In the genomic region with DNA sequence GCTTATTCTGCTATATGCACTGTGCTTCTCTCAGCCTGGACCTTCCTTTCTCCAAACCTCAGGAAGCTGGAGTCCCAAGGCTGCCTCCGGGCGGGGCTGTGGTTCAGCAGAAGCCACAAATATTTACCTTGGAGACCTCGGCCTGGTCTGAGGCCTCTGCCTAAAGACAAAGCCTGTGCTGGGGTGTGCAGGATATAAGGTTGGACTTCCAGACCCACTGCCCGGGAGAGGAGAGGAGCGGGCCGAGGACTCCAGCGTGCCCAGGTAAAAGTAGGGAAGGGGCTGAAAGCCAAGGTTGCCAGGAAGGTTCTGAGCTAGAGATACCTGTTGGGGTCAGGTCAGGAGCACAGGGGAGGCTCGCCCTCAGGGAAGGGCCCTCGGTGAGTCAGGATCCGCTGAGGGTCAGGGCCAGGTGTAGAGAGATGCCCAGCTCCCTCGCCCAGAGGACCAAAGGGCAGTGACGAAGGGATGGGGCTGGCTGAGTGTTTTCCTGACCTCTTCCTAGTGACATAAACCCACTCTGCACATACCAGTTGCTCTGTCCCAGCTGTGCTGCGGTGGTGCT, we compare ENCODE assay signal across 18 cellular contexts. TPM values are rescaled to one million over a fixed set of nuclear protein-coding genes. Genes with fewer than 3 reads are reported as not detected.
DNase-seq lines count a peak whose midpoint lies in the region; TF ChIP-seq lines count a peak whose summit lies in the region.
"Had no signal": no experiment of that assay in that cellular context is flagged by ENCODE, and none has a peak within 500 bp of the region (broad histone marks: within the 10 kb centered on the region; RNA-seq: fewer than 3 reads in every experiment).

A gene with protein sequence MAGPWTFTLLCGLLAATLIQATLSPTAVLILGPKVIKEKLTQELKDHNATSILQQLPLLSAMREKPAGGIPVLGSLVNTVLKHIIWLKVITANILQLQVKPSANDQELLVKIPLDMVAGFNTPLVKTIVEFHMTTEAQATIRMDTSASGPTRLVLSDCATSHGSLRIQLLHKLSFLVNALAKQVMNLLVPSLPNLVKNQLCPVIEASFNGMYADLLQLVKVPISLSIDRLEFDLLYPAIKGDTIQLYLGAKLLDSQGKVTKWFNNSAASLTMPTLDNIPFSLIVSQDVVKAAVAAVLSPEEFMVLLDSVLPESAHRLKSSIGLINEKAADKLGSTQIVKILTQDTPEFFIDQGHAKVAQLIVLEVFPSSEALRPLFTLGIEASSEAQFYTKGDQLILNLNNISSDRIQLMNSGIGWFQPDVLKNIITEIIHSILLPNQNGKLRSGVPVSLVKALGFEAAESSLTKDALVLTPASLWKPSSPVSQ (plus strand): TSS at position 224 of the 565 bp plus-strand sequence. CDS start 2,860 bp downstream, outside the sequence.

- no peaks in the 10 kb centered on the region for H3K36me3 ChIP-seq in trophoblast cell (ENCODE audit: control insufficient read depth in 1 of 2, insufficient read depth in 2 of 2, low read length in 2 of 2)

- no peak within 1 kb of the TSS for H3K23ac ChIP-seq in trophoblast cell (ENCODE audit: low read length)

- no CpG with 5 or more reads among the region's 13 CpGs for WGBS in trophoblast cell (ENCODE audit: extremely low coverage, insufficient coverage, insufficient read length)

- peaks cover 39% of the 10 kb centered on the region for H3K27me3 Mint-ChIP-seq in Calu3 (ENCODE audit: unreplicated experiment)

- no peak within 1 kb of the TSS for H3K9ac ChIP-seq in trophoblast cell (ENCODE audit: low read length)
- H3K9ac ChIP-seq: KMS-11 had no signal

- peaks cover 62% of the 10 kb centered on the region for H3K4me1 Mint-ChIP-seq in Calu3 (ENCODE audit: low read depth, unreplicated experiment)

- H4K8ac ChIP-seq in trophoblast cell (ENCODE audit: low read depth, low read length) = no peak within 1 kb of the TSS

- no peak within 1 kb of the TSS for H3K27ac ChIP-seq in trophoblast cell (ENCODE audit: low read depth, low read length)
- H3K27ac ChIP-seq: KMS-11 had no signal

- H3K79me2 ChIP-seq in trophoblast cell (ENCODE audit: control insufficient read depth, insufficient read depth, low read length, poor library complexity) = no peaks in the 10 kb centered on the region

- CTCF ChIA-PET in Calu3 (lab: Charles Lee) = interaction anchor here (0.5 to 2.4 kb wide), 3 partner anchors 18 to 1168 kb away, joined by 3 to 21 read pairs (median 5); no protein-coding TSS in a partner anchor

- no peak within 1 kb of the TSS for H2BK120ac ChIP-seq in trophoblast cell (ENCODE audit: insufficient read depth, low read length, poor library complexity)

- H3K27ac Mint-ChIP-seq in Calu3 (ENCODE audit: unreplicated experiment) = peak within 1 kb of the TSS; percentile 12
- H3K27ac Mint-ChIP-seq: CD4-positive, alpha-beta T cell had no signal

- peaks cover 3% of the 10 kb centered on the region for H3K9me3 Mint-ChIP-seq in Calu3 (ENCODE audit: low read depth, unreplicated experiment)
- H3K9me3 Mint-ChIP-seq: CD4-positive, alpha-beta T cell had no signal

- no peak within 1 kb of the TSS for H4K12ac ChIP-seq in trophoblast cell (ENCODE audit: low read depth, low read length)

- H3K18ac ChIP-seq in trophoblast cell (ENCODE audit: low read length) = no peak within 1 kb of the TSS

- no peaks in the 10 kb centered on the region for H3K79me1 ChIP-seq in trophoblast cell (ENCODE audit: low read length)

- no peak within 1 kb of the TSS for H4K91ac ChIP-seq in trophoblast cell (ENCODE audit: low read depth, low read length)

- no peak within 1 kb of the TSS for H2BK12ac ChIP-seq in trophoblast cell (ENCODE audit: low read length)

- no peak within 1 kb of the TSS for H3K4me2 ChIP-seq in trophoblast cell (ENCODE audit: low read length)
- H3K4me2 ChIP-seq: KMS-11 had no signal

- no peaks in the 10 kb centered on the region for H3K27me3 ChIP-seq in trophoblast cell (ENCODE audit: insufficient read depth, low read length)

- H3K9me3 ChIP-seq in trophoblast cell (ENCODE audit: insufficient read depth, low read depth, low read length) = peaks cover 2% of the 10 kb centered on the region

- H3K4ac ChIP-seq in trophoblast cell (ENCODE audit: low read depth, low read length) = no peak within 1 kb of the TSS

- DNase-seq in Calu3 = peak; percentile 74
- DNase-seq in M059J (ENCODE audit: low read depth) = peak; percentile 58
- peak; percentile 23 for DNase-seq in glomerular visceral epithelial cell (ENCODE audit: extremely low spot score)
- DNase-seq in trophoblast cell = no peak
- DNase-seq in GM20000 (ENCODE audit: low spot score) = no peak
- no peak for DNase-seq in stimulated activated CD4-positive, alpha-beta T cell treated with anti-CD3 and anti-CD28 coated beads, Interleukin-2, amount 100 ng/mL, for 24 hours
- DNase-seq in activated CD4-positive, alpha-beta T cell treated with anti-CD3 and anti-CD28 coated beads, Interleukin-2, amount 50 U/mL, for 48 hours = no peak
- DNase-seq in SKM-1 treated with dmso at 0.1 percent for 144 hours (lab: John Stamatoyannopoulos, UW; ENCODE audit: unreplicated experiment) = no peak
- DNase-seq: AML-193; CD4-positive, alpha-beta T cell; DMS79 treated with DMSO at 0.1 percent for 48 hours; GOT3; MM.1S; NCI-H1105; NCI-H187; NCI-H446; SIG-M5 had no signal

- H2BK5ac ChIP-seq in trophoblast cell (ENCODE audit: low read depth, low read length, poor library complexity) = no peak within 1 kb of the TSS

- no peak within 1 kb of the TSS for H2AK5ac ChIP-seq in trophoblast cell (ENCODE audit: low read length)

- H2AFZ ChIP-seq in trophoblast cell (ENCODE audit: insufficient read depth, low read length, poor library complexity) = no peak within 1 kb of the TSS

- H3K36me3 Mint-ChIP-seq in Calu3 (ENCODE audit: insufficient read depth, unreplicated experiment) = peaks cover 9% of the 10 kb centered on the region

- no peak within 1 kb of the TSS for H3K14ac ChIP-seq in trophoblast cell (ENCODE audit: low read length)

- no peak within 1 kb of the TSS for H3K4me3 Mint-ChIP-seq in Calu3 (ENCODE audit: low read depth, unreplicated experiment)
- H3K4me3 Mint-ChIP-seq: CD4-positive, alpha-beta T cell had no signal

- no peak for TF ChIP-seq CTCF in Calu3 (IDR thresholded peaks at IDR 0.05; ENCODE audit: unreplicated experiment)
- no peak for TF ChIP-seq CTCF in GM20000 (IDR thresholded peaks at IDR 0.05; ENCODE audit: extremely low read depth, missing control alignments)

- no TSS peak for BruUV-seq in Calu3 (replicated peaks; lab: Mats Ljungman, UMichigan)

- peak within 1 kb of the TSS; percentile 3 for H3K4me3 ChIP-seq in trophoblast cell (ENCODE audit: low read depth, low read length)

- H3K4me1 ChIP-seq in trophoblast cell (ENCODE audit: control insufficient read depth in 1 of 2, insufficient read depth in 2 of 2, low read length in 2 of 2) = no peaks in the 10 kb centered on the region

- intact Hi-C loops in Calu3 (cut with micrococcal nuclease; ENCODE audit: unreplicated experiment) = no loop called here

RNA-seq across cellular contexts. Expression of the gene that starts here (rescaled TPM):
- 8.5 and 9.2 TPM in 2 replicates for total RNA-seq in Calu3 (2022)
- not detected in 2 replicates for total RNA-seq in M059J (2014; rRNA removed; shearing (Covaris generic))
- not detected in 2 replicates for polyA plus RNA-seq in trophoblast cell (2013)
- total RNA-seq: CD4-positive, alpha-beta T cell had no signal

Comparison
In these comparisons a context has a peak if more than half of its experiments do, and no peak if none do; other contexts are left out.
1. Peak in DNase-seq in M059J; RNA of the gene not detected or under 1 TPM.
2. DNase-seq: peak in Calu3 (single experiment) and glomerular visceral epithelial cell (single experiment); none in trophoblast cell (0 of 2), GM20000 (single experiment), stimulated activated CD4-positive, alpha-beta T cell treated with anti-CD3 and anti-CD28 coated beads, Interleukin-2, amount 100 ng/mL, for 24 hours (0 of 2), activated CD4-positive, alpha-beta T cell treated with anti-CD3 and anti-CD28 coated beads, Interleukin-2, amount 50 U/mL, for 48 hours (0 of 2) and SKM-1 treated with dmso at 0.1 percent for 144 hours (single experiment).